ENCODE assay signal across 20 cellular contexts in genomic region chr6:54473328-54473727, GRCh38.
"Had no signal": no experiment of that assay in that cellular context is flagged by ENCODE, and none has a peak within 500 bp of the region (broad histone marks: within the 10 kb centered on the region; RNA-seq: fewer than 3 reads in every experiment).

No MANE protein-coding gene starts in this region.

- H3K27me3 Mint-ChIP-seq: activated B cell treated with CpG ODN at 0.5 μM for 24 hours; activated CD4-positive, alpha-beta T cell treated with anti-CD3 and anti-CD28 coated beads, Interleukin-2, amount 10 ng/mL, durations not matched to agents 24 days and 14 days; activated T-cell treated with anti-CD3 and anti-CD28 coated beads, Interleukin-2, amount 50 U/mL, for 24 hours; central memory CD8-positive, alpha-beta T cell; stimulated activated naive CD8-positive, alpha-beta T cell treated with anti-CD3 and anti-CD28 coated beads, Interleukin-15, amount 100 ng/mL, for 72 hours; T-cell had no signal

- H3K36me3 ChIP-seq: colonic mucosa, gastroesophageal sphincter, heart right ventricle, pancreas, right lobe of liver, upper lobe of right lung had no signal

- H3K36me3 Mint-ChIP-seq: natural killer cell, T-cell had no signal

- DNase-seq: activated B cell treated with CpG ODN at 0.5 μM for 24 hours; activated CD4-positive, alpha-beta T cell treated with anti-CD3 and anti-CD28 coated beads, Interleukin-2, amount 10 ng/mL, durations not matched to agents 24 days and 14 days; activated CD8-positive, alpha-beta T cell treated with anti-CD3 and anti-CD28 coated beads, Interleukin-2, amount 10 ng/mL, durations not matched to agents 7 days and 5 days; activated naive CD4-positive, alpha-beta T cell treated with Interleukin-2 at 50 U/mL for 16 hours; activated T-cell treated with anti-CD3 and anti-CD28 coated beads, Interleukin-2, amount 50 U/mL, for 24 hours; body of pancreas; colonic mucosa; heart right ventricle; left cardiac atrium; natural killer cell; pancreas; right lobe of liver; small intestine; stimulated activated CD4-positive, alpha-beta T cell treated with anti-CD3 and anti-CD28 coated beads, Interleukin-4, amount 100 ng/mL, for 1 hour; stimulated activated naive CD8-positive, alpha-beta T cell treated with anti-CD3 and anti-CD28 coated beads, Interleukin-15, amount 100 ng/mL, for 72 hours; T-cell; upper lobe of right lung had no signal

- H3K27me3 ChIP-seq: body of pancreas, colonic mucosa, gastroesophageal sphincter, heart right ventricle, pancreas, right lobe of liver, upper lobe of right lung had no signal

- H3K27ac ChIP-seq: body of pancreas, colonic mucosa, gastroesophageal sphincter, heart right ventricle, pancreas, right lobe of liver, upper lobe of right lung had no signal

- H3K4me1 ChIP-seq: body of pancreas, colonic mucosa, gastroesophageal sphincter, heart right ventricle, pancreas, right lobe of liver, upper lobe of right lung had no signal

- ATAC-seq: activated CD8-positive, alpha-beta T cell treated with anti-CD3 and anti-CD28 coated beads, Interleukin-2, amount 10 ng/mL, durations not matched to agents 7 days and 5 days; body of pancreas; gastroesophageal sphincter; heart right ventricle; left cardiac atrium; natural killer cell; pancreas; right lobe of liver; stimulated activated naive CD8-positive, alpha-beta T cell treated with anti-CD3 and anti-CD28 coated beads, Interleukin-15, amount 100 ng/mL, for 72 hours; T-cell; upper lobe of right lung had no signal

- H3K27ac Mint-ChIP-seq: activated B cell treated with CpG ODN at 0.5 μM for 24 hours; activated CD4-positive, alpha-beta T cell treated with anti-CD3 and anti-CD28 coated beads, Interleukin-2, amount 10 ng/mL, durations not matched to agents 24 days and 14 days; activated CD8-positive, alpha-beta T cell treated with anti-CD3 and anti-CD28 coated beads, Interleukin-2, amount 10 ng/mL, durations not matched to agents 7 days and 5 days; activated T-cell treated with anti-CD3 and anti-CD28 coated beads, Interleukin-2, amount 50 U/mL, for 24 hours; activated T-helper 2 cell treated with anti-CD3 and anti-CD28 coated beads, Interferon-gamma antibody, Interleukin-2, Interleukin-4, amounts not matched to agents 10 μg/mL and 5 μg/mL and 100 μg/mL, durations not matched to agents 14 hours and 24 hours and 36 hours; natural killer cell; stimulated activated naive CD8-positive, alpha-beta T cell treated with anti-CD3 and anti-CD28 coated beads, Interleukin-15, amount 100 ng/mL, for 72 hours; T-cell had no signal

- H3K4me1 Mint-ChIP-seq: activated B cell treated with CpG ODN at 0.5 μM for 24 hours; activated CD4-positive, alpha-beta T cell treated with anti-CD3 and anti-CD28 coated beads, Interleukin-2, amount 10 ng/mL, durations not matched to agents 24 days and 14 days; central memory CD8-positive, alpha-beta T cell; natural killer cell; stimulated activated naive CD8-positive, alpha-beta T cell treated with anti-CD3 and anti-CD28 coated beads, Interleukin-15, amount 100 ng/mL, for 72 hours; T-cell had no signal

- H3K4me3 ChIP-seq: body of pancreas, colonic mucosa, gastroesophageal sphincter, heart right ventricle, pancreas, right lobe of liver, upper lobe of right lung had no signal

- H3K9me3 Mint-ChIP-seq: activated B cell treated with CpG ODN at 0.5 μM for 24 hours; activated CD4-positive, alpha-beta T cell treated with anti-CD3 and anti-CD28 coated beads, Interleukin-2, amount 10 ng/mL, durations not matched to agents 24 days and 14 days; activated T-helper 2 cell treated with anti-CD3 and anti-CD28 coated beads, Interferon-gamma antibody, Interleukin-2, Interleukin-4, amounts not matched to agents 10 μg/mL and 5 μg/mL and 100 μg/mL, durations not matched to agents 14 hours and 24 hours and 36 hours; stimulated activated naive CD8-positive, alpha-beta T cell treated with anti-CD3 and anti-CD28 coated beads, Interleukin-15, amount 100 ng/mL, for 72 hours had no signal

- H3K9me3 ChIP-seq: body of pancreas, colonic mucosa, gastroesophageal sphincter, heart right ventricle, pancreas, right lobe of liver, upper lobe of right lung had no signal

- H3K4me3 Mint-ChIP-seq: activated B cell treated with CpG ODN at 0.5 μM for 24 hours; activated CD4-positive, alpha-beta T cell treated with anti-CD3 and anti-CD28 coated beads, Interleukin-2, amount 10 ng/mL, durations not matched to agents 24 days and 14 days; activated CD8-positive, alpha-beta T cell treated with anti-CD3 and anti-CD28 coated beads, Interleukin-2, amount 10 ng/mL, durations not matched to agents 7 days and 5 days; activated T-cell treated with anti-CD3 and anti-CD28 coated beads, Interleukin-2, amount 50 U/mL, for 24 hours; central memory CD8-positive, alpha-beta T cell; natural killer cell; stimulated activated naive CD8-positive, alpha-beta T cell treated with anti-CD3 and anti-CD28 coated beads, Interleukin-15, amount 100 ng/mL, for 72 hours; T-cell had no signal
